Comparison of ENCODE assay signal across 10 cellular contexts in the genomic region with DNA sequence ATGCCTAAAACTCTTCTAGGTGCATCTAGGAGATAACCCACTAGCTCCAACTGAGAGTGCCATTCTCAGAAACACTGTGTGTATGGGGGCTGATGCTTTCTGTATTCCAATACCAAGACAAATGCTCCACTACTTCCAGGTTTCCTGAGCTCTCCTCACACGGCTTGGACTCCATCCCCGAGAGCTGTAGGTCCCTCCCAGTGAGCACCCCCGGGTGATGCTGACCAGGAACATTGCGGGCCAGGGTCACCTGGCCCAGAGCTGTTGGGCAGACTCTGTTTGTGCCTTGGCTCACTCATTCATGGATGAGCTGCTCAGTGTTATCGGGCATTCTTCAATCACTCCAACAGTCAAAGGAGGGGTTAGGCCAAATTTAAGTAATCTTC. TPM values are rescaled to one million over a fixed set of nuclear protein-coding genes. Genes with fewer than 3 reads are reported as not detected.
DNase-seq lines count a peak whose midpoint lies in the region; ATAC-seq, FAIRE-seq and TF ChIP-seq lines count a peak whose summit lies in the region.
"Had no signal": no experiment of that assay in that cellular context is flagged by ENCODE, and none has a peak within 500 bp of the region (broad histone marks: within the 10 kb centered on the region; RNA-seq: fewer than 3 reads in every experiment).

No MANE protein-coding gene starts in this region.

- no peak for TF ChIP-seq EP300 in esophagus muscularis mucosa (IDR thresholded peaks at IDR 0.05)

- no peak for FAIRE-seq in pancreas (lab: Jason Lieb, UNC)

- H3K27me3 ChIP-seq in A673 (replicated peaks; ENCODE audit: insufficient read depth, low read depth, low read length, poor library complexity) (no peaks in the 10 kb centered on the region), esophagus muscularis mucosa (no peaks in the 10 kb centered on the region), pancreas (no peaks in the 10 kb centered on the region)

- no TSS peak for BruUV-seq in A673 (replicated peaks; lab: Mats Ljungman, UMichigan)

- H3K36me3 ChIP-seq in A673 (ENCODE audit: insufficient read depth, low read length, poor library complexity, severe bottlenecking) (no peaks in the 10 kb centered on the region), esophagus muscularis mucosa (no peaks in the 10 kb centered on the region), pancreas (no peaks in the 10 kb centered on the region)

- CTCF ChIA-PET in A673 (lab: Charles Lee) (no interaction called here), RWPE1 (lab: Yijun Ruan, JAX) (interaction anchor here (0.6 to 1.4 kb wide), 3 partner anchors 39 to 107 kb away, joined by 3 read pairs; no protein-coding TSS in a partner anchor)

- 47% methylated on average over 5 of the region's 5 CpGs for WGBS in esophagus muscularis mucosa
- WGBS in pancreas, 2 donors, result 77 to 87% methylated on average over 5 of the region's 5 CpGs

- no peak for TF ChIP-seq POLR2A in esophagus muscularis mucosa (IDR thresholded peaks at IDR 0.05; ENCODE audit: low read depth)

- no peak for TF ChIP-seq CTCF in A673 (conservative IDR thresholded peaks at IDR 0.05; ENCODE audit: low read depth, low read length)
- TF ChIP-seq CTCF in RWPE1 (conservative IDR thresholded peaks at IDR 0.05; ENCODE audit: low read depth), result no peak
- no peak for TF ChIP-seq CTCF in esophagus muscularis mucosa (IDR thresholded peaks at IDR 0.05)
- no peak for TF ChIP-seq CTCF in pancreas (IDR thresholded peaks at IDR 0.05)

- H3K4me3 Mint-ChIP-seq in activated T-cell treated with anti-CD3 and anti-CD28 coated beads, Interleukin-2, amount 50 U/mL, for 4 hours, result no peak overlapping the region
- H3K4me3 Mint-ChIP-seq: stimulated activated naive CD8-positive, alpha-beta T cell treated with anti-CD3 and anti-CD28 coated beads, Interleukin-15, amount 100 ng/mL, for 72 hours had no signal

- H3K4me3 ChIP-seq in A673 (ENCODE audit: low read depth, low read length, poor library complexity, severe bottlenecking) (no peak overlapping the region), esophagus muscularis mucosa (peak overlapping the region in 1 of 4 donors; percentile 5), pancreas (no peak overlapping the region)

- H3K9me3 ChIP-seq in A673 (ENCODE audit: low read depth, low read length, poor library complexity, severe bottlenecking) (no peaks in the 10 kb centered on the region), esophagus muscularis mucosa (no peaks in the 10 kb centered on the region), pancreas (no peaks in the 10 kb centered on the region)

- no peaks in the 10 kb centered on the region for H3K36me3 Mint-ChIP-seq in activated T-cell treated with anti-CD3 and anti-CD28 coated beads, Interleukin-2, amount 50 U/mL, for 4 hours (ENCODE audit: insufficient read depth)

- DNase-seq in A673 (ENCODE audit: low spot score) (no peak), RWPE1 (ENCODE audit: low spot score) (no peak), esophagus muscularis mucosa (ENCODE audit: extremely low spot score) (no peak), pancreas (no peak), NOMO-1 treated with dmso at 0.1 percent for 144 hours (lab: John Stamatoyannopoulos, UW; ENCODE audit: unreplicated experiment) (no peak), left colon (no peak)
- no peak for DNase-seq in activated T-cell treated with anti-CD3 and anti-CD28 coated beads, Interleukin-2, amount 50 U/mL, for 4 hours
- DNase-seq: NCI-H187; stimulated activated naive CD8-positive, alpha-beta T cell treated with anti-CD3 and anti-CD28 coated beads, Interleukin-15, amount 100 ng/mL, for 72 hours had no signal

- peaks cover 90% of the 10 kb centered on the region for H3K4me1 ChIP-seq in A673 (ENCODE audit: insufficient read depth, low read length, poor library complexity, severe bottlenecking)
- H3K4me1 ChIP-seq in esophagus muscularis mucosa, result peaks cover 92 to 100% (median 100%) of the 10 kb centered on the region in 4 donors
- peaks cover 7 to 20% (median 8%) of the 10 kb centered on the region in 3 donors for H3K4me1 ChIP-seq in pancreas

- peak overlapping the region; percentile 84 for H3K27ac ChIP-seq in A673 (ENCODE audit: low read depth, low read length, poor library complexity, severe bottlenecking)
- peak overlapping the region; percentile 98 for H3K27ac ChIP-seq in RWPE1
- peak overlapping the region; percentile 98 to 100 (median 100) for H3K27ac ChIP-seq in esophagus muscularis mucosa (replicated peaks in 1 of 4)
- peak overlapping the region in 3 of 4 donors; percentile 28 to 89 (median 74) for H3K27ac ChIP-seq in pancreas

- H3K9me3 Mint-ChIP-seq in activated T-cell treated with anti-CD3 and anti-CD28 coated beads, Interleukin-2, amount 50 U/mL, for 4 hours, result no peaks in the 10 kb centered on the region
- H3K9me3 Mint-ChIP-seq: stimulated activated naive CD8-positive, alpha-beta T cell treated with anti-CD3 and anti-CD28 coated beads, Interleukin-15, amount 100 ng/mL, for 72 hours had no signal

- H3K4me1 Mint-ChIP-seq in activated T-cell treated with anti-CD3 and anti-CD28 coated beads, Interleukin-2, amount 50 U/mL, for 4 hours (ENCODE audit: low read depth), result peaks cover 47% of the 10 kb centered on the region

- peaks cover 3% of the 10 kb centered on the region for H3K27me3 Mint-ChIP-seq in activated T-cell treated with anti-CD3 and anti-CD28 coated beads, Interleukin-2, amount 50 U/mL, for 4 hours (ENCODE audit: low read depth)

- ATAC-seq in pancreas, result no peak
- no peak for ATAC-seq in HG02938 (IDR thresholded peaks at IDR 0.05; ENCODE audit: unreplicated experiment)
- ATAC-seq in activated T-cell treated with anti-CD3 and anti-CD28 coated beads, Interleukin-2, amount 50 U/mL, for 4 hours, result no peak
- ATAC-seq in left colon, result no peak

- POLR2A ChIA-PET in A673 (lab: Charles Lee; ENCODE audit: low non-redundant PET) (no interaction called here), RWPE1 (lab: Yijun Ruan, JAX; ENCODE audit: low non-redundant PET) (interaction anchor here (0.6 kb wide), 1 partner anchor 40 kb away, joined by 3 read pairs; a partner anchor contains a TSS)

- intact Hi-C loops in A673 (cut with micrococcal nuclease; ENCODE audit: unreplicated experiment) (no loop called here), esophagus muscularis mucosa (cut with DNase I) (loop anchor here (5.0 kb wide), 1 partner anchor 71 kb away; no protein-coding TSS in a partner anchor), pancreas (cut with DNase I) (no loop called here), left colon (cut with DNase I, micrococcal nuclease) (no loop called here)

RNA-seq across cellular contexts. Expression of a gene that starts 7.0 kb away (rescaled TPM):
- total RNA-seq in A673 (2021), result 53.5 and 55.6 TPM in 2 replicates
- total RNA-seq in esophagus muscularis mucosa, result 10 to 100 TPM; 30.3 to 72.2 (median 51.2) TPM
- 10 to 100 TPM; 16.5 to 22.5 (median 21.2) TPM for total RNA-seq in pancreas
- 10 to 100 TPM; 26.4 to 30.4 TPM for polyA plus RNA-seq in pancreas
- total RNA-seq in activated T-cell treated with anti-CD3 and anti-CD28 coated beads, Interleukin-2, amount 50 U/mL, for 4 hours, result under 1 TPM; 0.41 to 0.63 (median 0.58) TPM
- total RNA-seq in left colon, result 10 to 100 TPM; 16.5 to 29.6 TPM

RNA-seq across cellular contexts. Expression of a gene that starts 39.9 kb away (rescaled TPM):
- total RNA-seq in A673 (2021) (75.7 and 77.7 TPM in 2 replicates), esophagus muscularis mucosa (100 to 1,000 TPM in 3 of 4 donors, 10 to 100 TPM in 1; 98.9 to 154 (median 121) TPM), pancreas (10 to 100 TPM; 20.1 to 41.6 (median 25.8) TPM), left colon (10 to 100 TPM; 38.9 to 53.3 TPM)
- polyA plus RNA-seq in pancreas, result 10 to 100 TPM; 11.7 to 21.0 TPM
- total RNA-seq in activated T-cell treated with anti-CD3 and anti-CD28 coated beads, Interleukin-2, amount 50 U/mL, for 4 hours, result 10 to 100 TPM; 23.8 to 25.1 (median 24.1) TPM

RNA-seq across cellular contexts. Expression of a gene that starts 58.9 kb away (rescaled TPM):
- total RNA-seq in A673 (2021) (491 and 512 TPM in 2 replicates), esophagus muscularis mucosa (100 to 1,000 TPM; 136 to 185 (median 156) TPM), pancreas (10 to 100 TPM; 37.5 to 95.2 (median 77.0) TPM), left colon (100 to 1,000 TPM; 148 to 159 TPM)
- polyA plus RNA-seq in pancreas, result 10 to 100 TPM; 39.8 to 58.8 TPM
- total RNA-seq in activated T-cell treated with anti-CD3 and anti-CD28 coated beads, Interleukin-2, amount 50 U/mL, for 4 hours, result 100 to 1,000 TPM; 588 to 666 (median 647) TPM

Comparison
In these comparisons a context has a peak if more than half of its experiments do, and no peak if none do; other contexts are left out.
1. RNA of a gene that starts 7.0 kb away (total RNA-seq): 53.5 to 55.6 TPM in A673, 30.3 to 72.2 TPM in esophagus muscularis mucosa, 16.5 to 29.6 TPM in left colon and 16.5 to 22.5 TPM in pancreas; 0.41 to 0.63 TPM in activated T-cell treated with anti-CD3 and anti-CD28 coated beads, Interleukin-2, amount 50 U/mL, for 4 hours; every median in the first group is over 10 times any median in the second.
2. Peak in every context shown above with its lines, with median percentiles within 50 percentile points of each other: H3K27ac ChIP-seq.